In genomic region chr20:38581013-38581412, GRCh38 we compare ENCODE assay signal across 10 cellular contexts. TPM values are rescaled to one million over a fixed set of nuclear protein-coding genes. Genes with fewer than 3 reads are reported as not detected.
DNase-seq lines count a peak whose midpoint lies in the region; ATAC-seq and TF ChIP-seq lines count a peak whose summit lies in the region.
"Had no signal": no experiment of that assay in that cellular context is flagged by ENCODE, and none has a peak within 500 bp of the region (broad histone marks: within the 10 kb centered on the region; RNA-seq: fewer than 3 reads in every experiment).

TSS of gene ADIG (plus strand) at chr20:38581197. CDS start at chr20:38581251, 54 bp downstream.

- H3K23me2 ChIP-seq in H9 (ENCODE audit: insufficient read length, low read depth, low read length, poor library complexity, severe bottlenecking), result no peaks in the 10 kb centered on the region

- peak within 1 kb of the TSS; percentile 18 to 68 (median 57); a peak in 4 of 7 replicates for H3K27ac Mint-ChIP-seq in H9

- no peak within 1 kb of the TSS for H2BK15ac ChIP-seq in H9 (ENCODE audit: low read depth, low read length)

- H3K36me3 ChIP-seq in left ventricle myocardium inferior (peaks cover 11% of the 10 kb centered on the region), psoas muscle (ENCODE audit: insufficient read depth in 1 of 2, low read depth in 1 of 2) (peaks cover 2 to 13% of the 10 kb centered on the region in 2 donors)

- no peak within 1 kb of the TSS for H2BK5ac ChIP-seq in H9 (ENCODE audit: insufficient read length, low read length)

- no peak within 1 kb of the TSS for H4K5ac ChIP-seq in H9 (ENCODE audit: insufficient read length, low read depth, low read length)

- peaks cover 1% of the 10 kb centered on the region; the same call in 1 of the 2 replicates for H3K27me3 Mint-ChIP-seq in H9 (ENCODE audit: low read depth)

- no peak within 1 kb of the TSS for H3K18ac ChIP-seq in H9 (ENCODE audit: insufficient read length, low read depth, low read length)

- H3K27me3 ChIP-seq in H9 (ENCODE audit: insufficient read depth, low read length) (no peaks in the 10 kb centered on the region), left ventricle myocardium inferior (ENCODE audit: low read depth) (peaks cover 7% of the 10 kb centered on the region), psoas muscle (ENCODE audit: insufficient read depth in 3 of 3, low read length in 2 of 3) (peaks cover 0 to 1% (median 0%) of the 10 kb centered on the region in 3 donors)

- H3K23ac ChIP-seq in H9 (ENCODE audit: insufficient read length, low read depth, low read length), result no peak within 1 kb of the TSS

- no peak within 1 kb of the TSS; the same call in 1 of the 2 replicates for H3K14ac ChIP-seq in H9 (ENCODE audit: insufficient read depth, low read length)

- no peaks in the 10 kb centered on the region for H3K79me1 ChIP-seq in H9 (ENCODE audit: insufficient read depth, low read depth, low read length, poor library complexity, severe bottlenecking)

- H3K4me2 ChIP-seq in H9 (ENCODE audit: insufficient read depth, insufficient read length, low read length), result no peak within 1 kb of the TSS

- WGBS in H9 (ENCODE audit: extremely low coverage, insufficient read length, low lambda C conversion rate), result no CpG with 5 or more reads among the region's 5 CpGs
- WGBS in psoas muscle, 3 donors, result 30 to 40% (median 32%) methylated on average over 5 of the region's 5 CpGs

- H3K9me3 ChIP-seq in H9 (ENCODE audit: control insufficient read depth, low read depth, low read length) (no peaks in the 10 kb centered on the region), left ventricle myocardium inferior (replicated peaks) (no peaks in the 10 kb centered on the region), psoas muscle (no peaks in the 10 kb centered on the region)

- H2BK120ac ChIP-seq in H9 (ENCODE audit: low read depth, low read length, poor library complexity, severe bottlenecking), result no peak within 1 kb of the TSS

- H3K4me1 Mint-ChIP-seq in H9, result peaks cover 32 to 41% of the 10 kb centered on the region in 2 experiments

- H3K4ac ChIP-seq in H9 (ENCODE audit: low read depth, low read length), result no peak within 1 kb of the TSS

- no peak within 1 kb of the TSS for H2BK12ac ChIP-seq in H9 (ENCODE audit: insufficient read length, low read depth, low read length)

- DNase-seq in H9 (no peak), SW480 (ENCODE audit: low spot score) (peak; percentile 54), left ventricle myocardium inferior (peak; percentile 60), psoas muscle (peak; percentile 21 to 65), GM13976 (ENCODE audit: low spot score) (no peak), SKM-1 (lab: John Stamatoyannopoulos, UW; ENCODE audit: unreplicated experiment) (no peak), NCI-H1417 treated with DMSO at 0.1 percent for 48 hours (lab: John Stamatoyannopoulos, UW) (no peak)
- DNase-seq: effector CD4-positive, alpha-beta T cell; NCI-H774; retina had no signal

- peak; percentile 86 to 97 (median 92) for ATAC-seq in psoas muscle

- no peak within 1 kb of the TSS for H2BK20ac ChIP-seq in H9 (ENCODE audit: low read depth, low read length, poor library complexity, severe bottlenecking)

- 0 out of 7 replicates have a peak, but pooled peaks cover 0 to under 1% (median 0%) of the 10 kb centered on the region in 3 experiments for H3K36me3 Mint-ChIP-seq in H9 (ENCODE audit: insufficient read depth in 1 of 3, low read depth in 3 of 3)

- no peak within 1 kb of the TSS for H3T11ph ChIP-seq in H9 (ENCODE audit: low read length)

- in situ Hi-C loops in GM13976 (cut with MboI; ENCODE audit: low sequenced_read_pairs, unreplicated experiment), result no loop called here

- H2AFZ ChIP-seq in H9 (ENCODE audit: low read length), result no peak within 1 kb of the TSS

- H3K4me3 ChIP-seq in left ventricle myocardium inferior (no peak within 1 kb of the TSS), psoas muscle (no peak within 1 kb of the TSS)

- H3K56ac ChIP-seq in H9 (ENCODE audit: insufficient read length, low read depth, low read length), result no peak within 1 kb of the TSS

- no peak within 1 kb of the TSS for H3K9ac ChIP-seq in H9 (ENCODE audit: extremely low read depth, insufficient read length, low read length)

- no peak for TF ChIP-seq CTCF in H9 (conservative IDR thresholded peaks at IDR 0.05)
- peak; percentile 31 for TF ChIP-seq CTCF in left ventricle myocardium inferior (IDR thresholded peaks at IDR 0.05; ENCODE audit: borderline replicate concordance)
- TF ChIP-seq CTCF in psoas muscle (IDR thresholded peaks at IDR 0.05), result no peak
- TF ChIP-seq CTCF in GM13976 (IDR thresholded peaks at IDR 0.05; ENCODE audit: borderline replicate concordance, control extremely low read depth, extremely low read depth, insufficient read depth, missing control alignments), result no peak

- H3K4me1 ChIP-seq in H9 (ENCODE audit: insufficient read depth, low read length), result no peaks in the 10 kb centered on the region
- peaks cover 31% of the 10 kb centered on the region for H3K4me1 ChIP-seq in left ventricle myocardium inferior
- no peaks in the 10 kb centered on the region for H3K4me1 ChIP-seq in psoas muscle

- no peaks in the 10 kb centered on the region for H3K9me3 Mint-ChIP-seq in H9

- H3K27ac ChIP-seq in H9 (ENCODE audit: insufficient read length, low read depth, low read length) (no peak within 1 kb of the TSS), left ventricle myocardium inferior (replicated peaks) (peak within 1 kb of the TSS; percentile 77), psoas muscle (no peak within 1 kb of the TSS)

- H2AK5ac ChIP-seq in H9 (ENCODE audit: insufficient read length, low read length), result no peak within 1 kb of the TSS

- intact Hi-C loops in left ventricle myocardium inferior (cut with micrococcal nuclease), result no loop called here
- intact Hi-C loops in psoas muscle (cut with DNase I), result no loop called here

- no peak within 1 kb of the TSS for H4K91ac ChIP-seq in H9 (ENCODE audit: insufficient read length, low read depth, low read length)

- H4K20me1 ChIP-seq in H9 (ENCODE audit: control insufficient read depth, insufficient read depth, insufficient read length), result no peaks in the 10 kb centered on the region

- no peaks in the 10 kb centered on the region for H3K79me2 ChIP-seq in H9 (ENCODE audit: insufficient read depth, low read length)

- no peak within 1 kb of the TSS for H4K8ac ChIP-seq in H9 (replicated peaks; ENCODE audit: insufficient read length, low read depth, low read length)

- H3K4me3 Mint-ChIP-seq in H9, result no peak within 1 kb of the TSS

RNA-seq across cellular contexts. Expression of gene ADIG, which starts in this region (rescaled TPM):
- total RNA-seq in H9 (2021) (not detected in 2 replicates), left ventricle myocardium inferior (not detected), psoas muscle (not detected)
- not detected for polyA plus RNA-seq in psoas muscle

Comparison
In these comparisons a context has a peak if more than half of its experiments do, and no peak if none do; other contexts are left out.
1. Peak in DNase-seq and H3K27ac ChIP-seq in left ventricle myocardium inferior; RNA of the gene not detected or under 1 TPM.
2. Peak in DNase-seq and ATAC-seq in psoas muscle; RNA of the gene not detected or under 1 TPM.